ENCODE assay signal across 13 cellular contexts in the genomic region with DNA sequence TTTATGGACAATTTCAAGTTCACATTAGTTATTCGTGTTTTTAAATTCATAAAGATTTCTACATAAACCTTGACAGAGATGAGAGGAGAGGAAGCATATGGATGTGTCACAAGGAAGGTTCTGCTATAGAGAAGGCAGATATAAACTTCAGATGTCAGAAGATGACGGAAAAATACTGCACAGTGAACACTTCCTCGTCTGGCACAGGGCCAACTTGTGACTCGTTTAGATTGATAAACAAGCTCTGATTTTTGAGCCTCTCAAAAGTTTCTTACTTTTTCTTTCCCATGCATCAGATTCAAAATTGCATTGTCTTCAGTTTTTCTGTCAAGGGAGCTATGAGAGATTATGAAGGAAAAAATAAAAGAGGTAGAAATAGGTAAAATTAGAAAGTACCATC.
A peak's percentile ranks its signal among the peaks of the same experiment; 100 is the strongest.
DNase-seq lines count a peak whose midpoint lies in the region; ATAC-seq and TF ChIP-seq lines count a peak whose summit lies in the region.
"Had no signal": no experiment of that assay in that cellular context is flagged by ENCODE, and none has a peak within 500 bp of the region (broad histone marks: within the 10 kb centered on the region; RNA-seq: fewer than 3 reads in every experiment).

No MANE protein-coding gene starts in this region.

- TF ChIP-seq EP300 in stomach (IDR thresholded peaks at IDR 0.05): no peak

- H3K9me3 ChIP-seq in stomach: peaks cover 0 to 24% (median 10%) of the 10 kb centered on the region in 4 donors

- no peak for TF ChIP-seq CTCF in stomach (IDR thresholded peaks at IDR 0.05)

- WGBS in stomach, 5 donors: 47 to 68% (median 60%) methylated on average over 4 of the region's 4 CpGs

- no peak for TF ChIP-seq POLR2A in stomach (IDR thresholded peaks at IDR 0.05)

- no peak overlapping the region for H3K4me3 ChIP-seq in stomach

- H3K4me1 ChIP-seq in stomach: no peaks in the 10 kb centered on the region

- ATAC-seq in HG03460 (IDR thresholded peaks at IDR 0.05; ENCODE audit: unreplicated experiment): no peak
- ATAC-seq: HepG2 had no signal

- H3K27me3 ChIP-seq in stomach: no peaks in the 10 kb centered on the region

- intact Hi-C loops in stomach (cut with DNase I; ENCODE audit: low total_unique reads): no loop called here

- no peak overlapping the region for H3K27ac ChIP-seq in stomach

- H3K36me3 ChIP-seq in stomach: no peaks in the 10 kb centered on the region

- DNase-seq in ELR (ENCODE audit: low read depth) (peak; percentile 1), NCI-H69 (lab: John Stamatoyannopoulos, UW) (peak; percentile 8), dermis microvascular lymphatic vessel endothelial cell (ENCODE audit: low read depth in 2 of 2) (peak; percentile 5 to 81), stomach (peak; percentile 27), GM03348 (ENCODE audit: low spot score) (no peak), COLO829 (ENCODE audit: low spot score) (no peak)
- DNase-seq: C1 segment of cervical spinal cord; CD4-positive, alpha-beta T cell; DMS79; HCEC 1CT; HFFc6 had no signal

Comparison
In these comparisons a context has a peak if more than half of its experiments do, and no peak if none do; other contexts are left out.
1. DNase-seq: peak in ELR (single experiment), NCI-H69 (single experiment), dermis microvascular lymphatic vessel endothelial cell (2 of 2) and stomach (single experiment); none in GM03348 (single experiment) and COLO829 (single experiment).